In genomic region chr17:51479303-51479702, GRCh38 we compare ENCODE assay signal across 28 cellular contexts.
"Had no signal": no experiment of that assay in that cellular context is flagged by ENCODE, and none has a peak within 500 bp of the region (broad histone marks: within the 10 kb centered on the region; RNA-seq: fewer than 3 reads in every experiment).

No MANE protein-coding gene starts in this region.

- ATAC-seq: activated CD4-positive, CD25-positive, alpha-beta regulatory T cell treated with anti-CD3 and anti-CD28 coated beads, Interleukin-2, amount 50 U/mL, for 24 hours; activated CD8-positive, alpha-beta T cell treated with anti-CD3 and anti-CD28 coated beads for 36 hours; activated T-cell treated with anti-CD3 and anti-CD28 coated beads, Interleukin-2, amount 50 U/mL, for 4 hours; activated T-helper 17 cell treated with anti-CD3 and anti-CD28 coated beads, Interleukin-2, amount 50 U/mL, for 72 hours; foreskin keratinocyte; gastrocnemius medialis; T-helper 17 cell had no signal

- H3K4me1 ChIP-seq: esophagus muscularis mucosa, foreskin keratinocyte, gastrocnemius medialis had no signal

- H3K36me3 ChIP-seq: brain microvascular endothelial cell, esophagus muscularis mucosa, gastrocnemius medialis, WERI-Rb-1 had no signal

- FAIRE-seq: astrocyte had no signal

- H3K4me3 ChIP-seq: coronary artery, dorsolateral prefrontal cortex, esophagus muscularis mucosa, gastrocnemius medialis had no signal

- H3K9me3 ChIP-seq: gastrocnemius medialis had no signal

- DNase-seq: activated B cell treated with CpG ODN at 0.5 μM for 24 hours; activated CD4-positive, alpha-beta T cell treated with anti-CD3 and anti-CD28 coated beads for 48 hours; activated CD4-positive, alpha-beta T cell treated with anti-CD3 and anti-CD28 coated beads, Interleukin-2, amount 50 U/mL, for 1 hour; activated CD4-positive, alpha-beta T cell treated with anti-CD3 and anti-CD28 coated beads, Interleukin-2, amount 50 U/mL, for 48 hours; activated CD8-positive, alpha-beta memory T cell treated with anti-CD3 and anti-CD28 coated beads for 24 hours; activated CD8-positive, alpha-beta T cell treated with anti-CD3 and anti-CD28 coated beads for 36 hours; activated effector memory CD4-positive, alpha-beta T cell treated with Interleukin-2 at 50 U/mL for 16 hours; activated gamma-delta T cell treated with Interleukin-2 at 50 U/mL for 16 hours; activated naive CD4-positive, alpha-beta T cell treated with anti-CD3 and anti-CD28 coated beads, Interleukin-2, amount 50 U/mL, for 16 hours; activated naive CD4-positive, alpha-beta T cell treated with Interleukin-2 at 50 U/mL for 16 hours; activated T-cell treated with anti-CD3 and anti-CD28 coated beads, Interleukin-2, amount 50 U/mL, for 4 hours; amniotic stem cell; brain microvascular endothelial cell; dorsolateral prefrontal cortex; effector memory CD4-positive, alpha-beta T cell; erythroblast; foreskin keratinocyte; gastrocnemius medialis; glutamatergic neuron; T-helper 1 cell; T-helper 17 cell; T1000; WERI-Rb-1 had no signal

- H3K27ac ChIP-seq: brain microvascular endothelial cell, coronary artery, dorsolateral prefrontal cortex, esophagus muscularis mucosa, foreskin keratinocyte, gastrocnemius medialis, WERI-Rb-1 had no signal

- H3K27me3 ChIP-seq: brain microvascular endothelial cell had no signal
